15 cellular contexts compared by ENCODE assay signal in the genomic region with DNA sequence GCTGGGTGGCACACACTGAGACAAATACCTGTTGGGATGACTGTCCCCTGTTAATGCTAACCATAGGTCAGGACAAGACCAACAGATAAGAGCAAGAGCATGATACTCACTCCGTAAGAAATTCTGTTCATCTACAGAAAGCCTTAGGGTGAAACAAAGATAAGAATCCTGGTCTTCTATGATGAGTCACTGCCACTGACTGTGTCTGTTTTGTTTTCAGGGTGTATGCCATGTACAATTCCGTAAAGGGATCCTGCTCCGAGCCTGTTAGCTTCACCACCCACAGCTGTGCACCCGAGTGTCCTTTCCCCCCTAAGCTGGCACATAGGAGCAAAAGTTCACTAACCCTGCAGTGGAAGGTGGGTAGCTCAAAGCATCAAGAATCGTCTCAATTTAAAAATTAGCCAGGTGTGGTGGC.
DNase-seq lines count a peak whose midpoint lies in the region; ATAC-seq and TF ChIP-seq lines count a peak whose summit lies in the region.
"Had no signal": no experiment of that assay in that cellular context is flagged by ENCODE, and none has a peak within 500 bp of the region (broad histone marks: within the 10 kb centered on the region; RNA-seq: fewer than 3 reads in every experiment).

No MANE protein-coding gene starts in this region.

- H3K27ac ChIP-seq in left ventricle myocardium inferior (replicated peaks), result peak overlapping the region; percentile 1
- H3K27ac ChIP-seq in breast epithelium, result peak overlapping the region; percentile 3 to 45
- H3K27ac ChIP-seq in uterus, result peak overlapping the region; percentile 30 to 31
- H3K27ac ChIP-seq: spleen had no signal

- no peak for ATAC-seq in Right ventricle myocardium superior (ENCODE audit: poor library complexity)
- ATAC-seq in stimulated activated effector memory CD8-positive, alpha-beta T cell treated with anti-CD3 and anti-CD28 coated beads, Interleukin-12 subunit alpha, Interleukin-12 subunit beta, amount 100 ng/mL, for 72 hours, result no peak
- ATAC-seq: Panc1 had no signal

- H3K4me1 ChIP-seq in left ventricle myocardium inferior, result peaks cover 35% of the 10 kb centered on the region
- H3K4me1 ChIP-seq in breast epithelium, result no peaks in the 10 kb centered on the region
- no peaks in the 10 kb centered on the region for H3K4me1 ChIP-seq in uterus
- H3K4me1 ChIP-seq: spleen had no signal

- no peak overlapping the region for H3K27ac Mint-ChIP-seq in stimulated activated effector memory CD8-positive, alpha-beta T cell treated with anti-CD3 and anti-CD28 coated beads, Interleukin-12 subunit alpha, Interleukin-12 subunit beta, amount 100 ng/mL, for 72 hours
- H3K27ac Mint-ChIP-seq: activated T-cell treated with anti-CD3 and anti-CD28 coated beads, Interleukin-2, amount 50 U/mL, for 24 hours; nephron progenitor cell; T-helper 1 cell treated with Interleukin-12 subunit alpha and Interleukin-12 subunit beta and Interleukin-4 antibody, amounts not matched to agents 30 μg/mL and 1 μg/mL, for 36 hours had no signal

- H3K4me3 Mint-ChIP-seq in stimulated activated effector memory CD8-positive, alpha-beta T cell treated with anti-CD3 and anti-CD28 coated beads, Interleukin-12 subunit alpha, Interleukin-12 subunit beta, amount 100 ng/mL, for 72 hours, result no peak overlapping the region
- H3K4me3 Mint-ChIP-seq: activated T-cell treated with anti-CD3 and anti-CD28 coated beads, Interleukin-2, amount 50 U/mL, for 24 hours; nephron progenitor cell; T-helper 1 cell treated with Interleukin-12 subunit alpha and Interleukin-12 subunit beta and Interleukin-4 antibody, amounts not matched to agents 30 μg/mL and 1 μg/mL, for 36 hours had no signal

- no peaks in the 10 kb centered on the region for H3K9me3 ChIP-seq in left ventricle myocardium inferior (replicated peaks)
- no peaks in the 10 kb centered on the region for H3K9me3 ChIP-seq in breast epithelium
- no peaks in the 10 kb centered on the region for H3K9me3 ChIP-seq in uterus
- H3K9me3 ChIP-seq: spleen had no signal

- no peak for TF ChIP-seq POLR2A in breast epithelium (IDR thresholded peaks at IDR 0.05)
- TF ChIP-seq POLR2A in uterus (IDR thresholded peaks at IDR 0.05), result no peak

- H3K27me3 ChIP-seq in left ventricle myocardium inferior (ENCODE audit: low read depth) (no peaks in the 10 kb centered on the region), breast epithelium (no peaks in the 10 kb centered on the region), uterus (no peaks in the 10 kb centered on the region)
- H3K27me3 ChIP-seq: spleen had no signal

- no peaks in the 10 kb centered on the region for H3K4me1 Mint-ChIP-seq in stimulated activated effector memory CD8-positive, alpha-beta T cell treated with anti-CD3 and anti-CD28 coated beads, Interleukin-12 subunit alpha, Interleukin-12 subunit beta, amount 100 ng/mL, for 72 hours
- H3K4me1 Mint-ChIP-seq: nephron progenitor cell had no signal

- H3K9me3 Mint-ChIP-seq in stimulated activated effector memory CD8-positive, alpha-beta T cell treated with anti-CD3 and anti-CD28 coated beads, Interleukin-12 subunit alpha, Interleukin-12 subunit beta, amount 100 ng/mL, for 72 hours, result no peaks in the 10 kb centered on the region
- H3K9me3 Mint-ChIP-seq: activated T-cell treated with anti-CD3 and anti-CD28 coated beads, Interleukin-2, amount 50 U/mL, for 24 hours; nephron progenitor cell; T-helper 1 cell treated with Interleukin-12 subunit alpha and Interleukin-12 subunit beta and Interleukin-4 antibody, amounts not matched to agents 30 μg/mL and 1 μg/mL, for 36 hours had no signal

- DNase-seq in left ventricle myocardium inferior, result no peak
- DNase-seq in Right ventricle myocardium superior, result no peak
- DNase-seq in breast epithelium (ENCODE audit: low spot score in 2 of 2), result no peak
- peak; percentile 49 for DNase-seq in kidney tubule cell (ENCODE audit: low spot score)
- DNase-seq in uterus, result no peak
- DNase-seq in stimulated activated effector memory CD8-positive, alpha-beta T cell treated with anti-CD3 and anti-CD28 coated beads, Interleukin-12 subunit alpha, Interleukin-12 subunit beta, amount 100 ng/mL, for 72 hours (ENCODE audit: low spot score in 2 of 2), result no peak
- DNase-seq in NCI-H2171 (lab: John Stamatoyannopoulos, UW), result no peak
- no peak for DNase-seq in GF-D8 (lab: John Stamatoyannopoulos, UW)
- DNase-seq: activated T-cell treated with anti-CD3 and anti-CD28 coated beads, Interleukin-2, amount 50 U/mL, for 24 hours; NCI-H526; nephron progenitor cell; spleen; substantia nigra had no signal

- H3K36me3 ChIP-seq in left ventricle myocardium inferior (peaks cover 58% of the 10 kb centered on the region), breast epithelium (no peaks in the 10 kb centered on the region), uterus (no peaks in the 10 kb centered on the region)

- peaks cover 59% of the 10 kb centered on the region for H3K36me3 Mint-ChIP-seq in stimulated activated effector memory CD8-positive, alpha-beta T cell treated with anti-CD3 and anti-CD28 coated beads, Interleukin-12 subunit alpha, Interleukin-12 subunit beta, amount 100 ng/mL, for 72 hours

- intact Hi-C loops in left ventricle myocardium inferior (cut with micrococcal nuclease) (no loop called here), Right ventricle myocardium superior (cut with DNase I) (no loop called here), breast epithelium (cut with DNase I; ENCODE audit: low total_unique reads) (no loop called here), uterus (cut with DNase I; ENCODE audit: low total_unique reads) (no loop called here)

- H3K4me3 ChIP-seq in left ventricle myocardium inferior (no peak overlapping the region), breast epithelium (no peak overlapping the region), uterus (no peak overlapping the region)
- H3K4me3 ChIP-seq: spleen had no signal

- TF ChIP-seq CTCF in left ventricle myocardium inferior (IDR thresholded peaks at IDR 0.05; ENCODE audit: borderline replicate concordance), result no peak
- no peak for TF ChIP-seq CTCF in breast epithelium (IDR thresholded peaks at IDR 0.05)
- no peak for TF ChIP-seq CTCF in uterus (IDR thresholded peaks at IDR 0.05)
